Comparison of ENCODE assay signal across 11 cellular contexts in genomic region chr4:14269824-14270223, GRCh38.
DNase-seq lines count a peak whose midpoint lies in the region; ATAC-seq lines count a peak whose summit lies in the region.
"Had no signal": no experiment of that assay in that cellular context is flagged by ENCODE, and none has a peak within 500 bp of the region (broad histone marks: within the 10 kb centered on the region; RNA-seq: fewer than 3 reads in every experiment).

No MANE protein-coding gene starts in this region.

- H3K4me1 Mint-ChIP-seq in activated naive CD8-positive, alpha-beta T cell treated with anti-CD3 and anti-CD28 coated beads, Interleukin-2, amount 50 U/mL, for 24 hours: peaks cover 13% of the 10 kb centered on the region
- H3K4me1 Mint-ChIP-seq: GM23338 had no signal

- H3K27me3 Mint-ChIP-seq in activated naive CD8-positive, alpha-beta T cell treated with anti-CD3 and anti-CD28 coated beads, Interleukin-2, amount 50 U/mL, for 24 hours: peaks cover 2% of the 10 kb centered on the region

- no peak overlapping the region for H3K27ac Mint-ChIP-seq in activated naive CD4-positive, alpha-beta T cell treated with anti-CD3 and anti-CD28 coated beads, Interleukin-2, amount 50 U/mL, for 72 hours
- no peak overlapping the region for H3K27ac Mint-ChIP-seq in activated naive CD8-positive, alpha-beta T cell treated with anti-CD3 and anti-CD28 coated beads, Interleukin-2, amount 50 U/mL, for 24 hours
- H3K27ac Mint-ChIP-seq: activated T-helper 1 cell treated with anti-CD3 and anti-CD28 coated beads, Interleukin-12 subunit alpha, Interleukin-12 subunit beta, Interleukin-2, Interleukin-4 antibody, amounts not matched to agents 30 ng/mL and 10 ng/mL and 1 ng/mL, durations not matched to agents 14 hours and 24 hours and 36 hours; GM23338 had no signal

- peaks cover 0 to 3% of the 10 kb centered on the region in 2 donors for H3K9me3 Mint-ChIP-seq in activated naive CD4-positive, alpha-beta T cell treated with anti-CD3 and anti-CD28 coated beads, Interleukin-2, amount 50 U/mL, for 72 hours
- H3K9me3 Mint-ChIP-seq in activated naive CD8-positive, alpha-beta T cell treated with anti-CD3 and anti-CD28 coated beads, Interleukin-2, amount 50 U/mL, for 24 hours: no peaks in the 10 kb centered on the region
- H3K9me3 Mint-ChIP-seq: activated T-helper 1 cell treated with anti-CD3 and anti-CD28 coated beads, Interleukin-12 subunit alpha, Interleukin-12 subunit beta, Interleukin-2, Interleukin-4 antibody, amounts not matched to agents 30 ng/mL and 10 ng/mL and 1 ng/mL, durations not matched to agents 14 hours and 24 hours and 36 hours; GM23338 had no signal

- ATAC-seq in activated naive CD4-positive, alpha-beta T cell treated with anti-CD3 and anti-CD28 coated beads, Interleukin-2, amount 50 U/mL, for 72 hours: peak; percentile 62 to 81
- ATAC-seq in HG03378 (IDR thresholded peaks at IDR 0.05; ENCODE audit: unreplicated experiment): peak; percentile 85
- ATAC-seq in activated naive CD8-positive, alpha-beta T cell treated with anti-CD3 and anti-CD28 coated beads, Interleukin-2, amount 50 U/mL, for 24 hours: peak; percentile 55
- ATAC-seq in stimulated activated naive CD8-positive, alpha-beta T cell treated with anti-CD3 and anti-CD28 coated beads, Interleukin-15, Interleukin-2, amounts not matched to agents 100 U/mL and 50 U/mL, for 24 hours: peak; percentile 61
- ATAC-seq: GM23338, mucosa of descending colon had no signal

- DNase-seq in activated naive CD4-positive, alpha-beta T cell treated with anti-CD3 and anti-CD28 coated beads, Interleukin-2, amount 50 U/mL, for 72 hours (ENCODE audit: low spot score in 2 of 2): no peak
- DNase-seq in activated naive CD4-positive, alpha-beta T cell treated with Interleukin-2 at 50 U/mL for 16 hours: no peak
- peak; percentile 3 for DNase-seq in activated naive CD8-positive, alpha-beta T cell treated with anti-CD3 and anti-CD28 coated beads, Interleukin-2, amount 50 U/mL, for 24 hours
- DNase-seq in stimulated activated naive CD8-positive, alpha-beta T cell treated with anti-CD3 and anti-CD28 coated beads, Interleukin-15, Interleukin-2, amounts not matched to agents 100 U/mL and 50 U/mL, for 24 hours: peak; percentile 5
- DNase-seq in kidney glomerular epithelial cell (lab: John Stamatoyannopoulos, UW): no peak
- no peak for DNase-seq in cerebellar cortex (ENCODE audit: low spot score)
- no peak for DNase-seq in NCI-H446 (lab: John Stamatoyannopoulos, UW)

- H3K4me3 Mint-ChIP-seq in activated naive CD8-positive, alpha-beta T cell treated with anti-CD3 and anti-CD28 coated beads, Interleukin-2, amount 50 U/mL, for 24 hours: no peak overlapping the region
- H3K4me3 Mint-ChIP-seq: activated T-helper 1 cell treated with anti-CD3 and anti-CD28 coated beads, Interleukin-12 subunit alpha, Interleukin-12 subunit beta, Interleukin-2, Interleukin-4 antibody, amounts not matched to agents 30 ng/mL and 10 ng/mL and 1 ng/mL, durations not matched to agents 14 hours and 24 hours and 36 hours; GM23338 had no signal

- no peaks in the 10 kb centered on the region for H3K36me3 Mint-ChIP-seq in activated naive CD4-positive, alpha-beta T cell treated with anti-CD3 and anti-CD28 coated beads, Interleukin-2, amount 50 U/mL, for 72 hours
- no peaks in the 10 kb centered on the region for H3K36me3 Mint-ChIP-seq in activated naive CD8-positive, alpha-beta T cell treated with anti-CD3 and anti-CD28 coated beads, Interleukin-2, amount 50 U/mL, for 24 hours (ENCODE audit: low read depth)

Comparison
In these comparisons a context has a peak if more than half of its experiments do, and no peak if none do; other contexts are left out.
1. DNase-seq: peak in activated naive CD8-positive, alpha-beta T cell treated with anti-CD3 and anti-CD28 coated beads, Interleukin-2, amount 50 U/mL, for 24 hours (single experiment) and stimulated activated naive CD8-positive, alpha-beta T cell treated with anti-CD3 and anti-CD28 coated beads, Interleukin-15, Interleukin-2, amounts not matched to agents 100 U/mL and 50 U/mL, for 24 hours (single experiment); none in activated naive CD4-positive, alpha-beta T cell treated with anti-CD3 and anti-CD28 coated beads, Interleukin-2, amount 50 U/mL, for 72 hours (0 of 2), activated naive CD4-positive, alpha-beta T cell treated with Interleukin-2 at 50 U/mL for 16 hours (single experiment), kidney glomerular epithelial cell (single experiment), cerebellar cortex (single experiment) and NCI-H446 (0 of 2).
2. Peak in every context shown above with its lines, with median percentiles within 50 percentile points of each other: ATAC-seq.